ENCODE assay signal across 23 cellular contexts in the genomic region with DNA sequence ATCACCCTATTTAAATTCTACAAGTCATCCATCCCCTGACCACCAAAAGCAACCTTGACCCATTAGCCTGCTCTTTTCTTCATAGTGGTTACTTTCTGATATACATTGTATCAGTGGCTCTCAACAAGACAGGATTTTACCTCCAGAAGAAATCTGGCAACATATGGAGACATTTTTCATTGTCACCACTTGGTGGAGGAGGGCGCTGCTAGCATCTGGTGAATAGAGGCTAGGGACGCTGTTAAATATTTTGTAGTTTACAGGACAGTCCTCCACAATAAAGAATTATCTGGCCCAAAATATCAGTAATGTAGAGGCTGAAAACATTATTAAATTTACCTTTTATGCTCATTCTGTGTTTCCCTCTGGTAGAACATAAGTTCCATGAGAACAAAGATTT. TPM values are rescaled to one million over a fixed set of nuclear protein-coding genes. Genes with fewer than 3 reads are reported as not detected.
DNase-seq lines count a peak whose midpoint lies in the region; ATAC-seq, FAIRE-seq and TF ChIP-seq lines count a peak whose summit lies in the region.
"Had no signal": no experiment of that assay in that cellular context is flagged by ENCODE, and none has a peak within 500 bp of the region (broad histone marks: within the 10 kb centered on the region; RNA-seq: fewer than 3 reads in every experiment).

No MANE protein-coding gene starts in this region.

- TF ChIP-seq RAD21 in K562 (CRISPR knock-in tag; conservative IDR thresholded peaks at IDR 0.05 in 1 of 2, IDR thresholded peaks at IDR 0.05 in 1 of 2): no peak

- H3K27ac ChIP-seq in mammary epithelial cell (ENCODE audit: insufficient read depth, low read depth, low read length) (no peak overlapping the region), breast epithelium (no peak overlapping the region), K562 (ENCODE audit: extremely low read depth, low read depth, low read length) (no peak overlapping the region), suprapubic skin (no peak overlapping the region), hepatocyte (no peak overlapping the region)
- H3K27ac ChIP-seq: epithelial cell of prostate, tibial artery had no signal

- H3K9me1 ChIP-seq in K562 (ENCODE audit: control insufficient read depth, insufficient read depth, low read length): no peaks in the 10 kb centered on the region

- H3K9me2 ChIP-seq in hepatocyte (replicated peaks; ENCODE audit: insufficient read depth): no peaks in the 10 kb centered on the region

- in situ Hi-C loops in mammary epithelial cell (cut with MboI; ENCODE audit: low sequenced_read_pairs in 2 of 2): no loop called here
- in situ Hi-C loops in K562 (cut with MboI): no loop called here

- WGBS in mammary epithelial cell (ENCODE audit: low coverage, missing lambda C conversion rate): 92% methylated on average over 2 of the region's 2 CpGs
- WGBS in K562 (ENCODE audit: insufficient coverage, low coverage, missing lambda C conversion rate): 100% methylated on average over 2 of the region's 2 CpGs
- 93% methylated on average over 2 of the region's 2 CpGs for WGBS in suprapubic skin
- 93% methylated on average over 2 of the region's 2 CpGs for WGBS in hepatocyte (ENCODE audit: low lambda C conversion rate, missing lambda C conversion rate)

- peaks cover 8% of the 10 kb centered on the region for H3K4me1 Mint-ChIP-seq in progenitor cell of endocrine pancreas (ENCODE audit: low read depth)

- H3K79me2 ChIP-seq in mammary epithelial cell (ENCODE audit: insufficient read depth, low read length) (peaks cover 23% of the 10 kb centered on the region), K562 (ENCODE audit: control insufficient read depth, insufficient read depth, low read length) (peaks cover 30% of the 10 kb centered on the region), hepatocyte (peaks cover 26% of the 10 kb centered on the region)

- H3K4me1 ChIP-seq in mammary epithelial cell (ENCODE audit: insufficient read depth, low read length) (peaks cover 9% of the 10 kb centered on the region), breast epithelium (no peaks in the 10 kb centered on the region), K562 (replicated peaks in 1 of 2; ENCODE audit: control insufficient read depth in 2 of 2, insufficient read depth in 2 of 2, low read length in 2 of 2) (peaks cover 0 to 2% of the 10 kb centered on the region in 2 experiments; a peak in 2 of 5 replicates), suprapubic skin (peaks cover 19% of the 10 kb centered on the region), hepatocyte (ENCODE audit: insufficient read depth) (peaks cover 14% of the 10 kb centered on the region)

- peaks cover 26% of the 10 kb centered on the region for H3K36me3 Mint-ChIP-seq in progenitor cell of endocrine pancreas (ENCODE audit: insufficient read depth)

- DNase-seq in mammary epithelial cell: no peak
- no peak for DNase-seq in breast epithelium (ENCODE audit: low spot score in 2 of 2)
- DNase-seq in NB4 (ENCODE audit: low read depth): peak; percentile 6
- DNase-seq in K562 (ENCODE audit: extremely low read depth in 1 of 4, low spot score in 3 of 4): no peak
- DNase-seq in DMS79 (lab: John Stamatoyannopoulos, UW): no peak
- DNase-seq in suprapubic skin (ENCODE audit: low spot score in 2 of 2): no peak
- no peak for DNase-seq in progenitor cell of endocrine pancreas (ENCODE audit: low spot score, unreplicated experiment)
- no peak for DNase-seq in hepatocyte (ENCODE audit: low spot score)
- DNase-seq: activated naive CD8-positive, alpha-beta T cell treated with anti-CD3 and anti-CD28 coated beads, Interleukin-2, amount 10 ng/mL, durations not matched to agents 7 days and 5 days; HCEC 1CT; mucosa of descending colon; NCI-H1417; NCI-H2227 treated with DMSO at 0.1 percent for 48 hours; stimulated activated CD4-positive, alpha-beta T cell treated with anti-CD3 and anti-CD28 coated beads, Interleukin-15, amount 100 ng/mL, for 24 hours; T-cell; tibial artery had no signal

- H2AFZ ChIP-seq in mammary epithelial cell (ENCODE audit: low read depth, low read length) (no peak overlapping the region), K562 (ENCODE audit: low read depth, low read length) (no peak overlapping the region), hepatocyte (no peak overlapping the region)

- intact Hi-C loops in mammary epithelial cell (cut with micrococcal nuclease) (no loop called here), breast epithelium (cut with DNase I; ENCODE audit: low total_unique reads) (no loop called here), K562 (cut with micrococcal nuclease) (no loop called here)

- no peaks in the 10 kb centered on the region for H3K27me3 Mint-ChIP-seq in progenitor cell of endocrine pancreas
- H3K27me3 Mint-ChIP-seq: activated naive CD8-positive, alpha-beta T cell treated with anti-CD3 and anti-CD28 coated beads, Interleukin-2, amount 10 ng/mL, durations not matched to agents 7 days and 5 days; brain; CD4-positive, CD25-positive, alpha-beta regulatory T cell; dendritic cell treated with granulocyte-macrophage colony-stimulating factor and Interleukin-4, amounts not matched to agents 40 ng/mL and 50 ng/mL, for 4 days; T-cell had no signal

- no peaks in the 10 kb centered on the region for H3K9me3 Mint-ChIP-seq in progenitor cell of endocrine pancreas (ENCODE audit: low read depth)
- H3K9me3 Mint-ChIP-seq: activated naive CD8-positive, alpha-beta T cell treated with anti-CD3 and anti-CD28 coated beads, Interleukin-2, amount 10 ng/mL, durations not matched to agents 7 days and 5 days; activated T-helper 1 cell treated with anti-CD3 and anti-CD28 coated beads, Interleukin-12 subunit alpha, Interleukin-12 subunit beta, Interleukin-2, Interleukin-4 antibody, amounts not matched to agents 30 ng/mL and 10 ng/mL and 1 ng/mL, durations not matched to agents 14 hours and 24 hours and 36 hours; brain; CD4-positive, CD25-positive, alpha-beta regulatory T cell; dendritic cell treated with granulocyte-macrophage colony-stimulating factor and Interleukin-4, amounts not matched to agents 40 ng/mL and 50 ng/mL, for 4 days; stimulated activated effector memory CD8-positive, alpha-beta T cell treated with anti-CD3 and anti-CD28 coated beads, Interleukin-12 subunit alpha, Interleukin-12 subunit beta, amount 100 ng/mL, for 72 hours; T-cell had no signal

- no peak overlapping the region for H3K4me3 Mint-ChIP-seq in progenitor cell of endocrine pancreas (ENCODE audit: low read depth)
- H3K4me3 Mint-ChIP-seq: activated naive CD8-positive, alpha-beta T cell treated with anti-CD3 and anti-CD28 coated beads, Interleukin-2, amount 10 ng/mL, durations not matched to agents 7 days and 5 days; activated T-helper 1 cell treated with anti-CD3 and anti-CD28 coated beads, Interleukin-12 subunit alpha, Interleukin-12 subunit beta, Interleukin-2, Interleukin-4 antibody, amounts not matched to agents 30 ng/mL and 10 ng/mL and 1 ng/mL, durations not matched to agents 14 hours and 24 hours and 36 hours; brain; CD4-positive, CD25-positive, alpha-beta regulatory T cell; dendritic cell treated with granulocyte-macrophage colony-stimulating factor and Interleukin-4, amounts not matched to agents 40 ng/mL and 50 ng/mL, for 4 days; stimulated activated effector memory CD8-positive, alpha-beta T cell treated with anti-CD3 and anti-CD28 coated beads, Interleukin-12 subunit alpha, Interleukin-12 subunit beta, amount 100 ng/mL, for 72 hours; T-cell had no signal

- dilution Hi-C loops in mammary epithelial cell (cut with HindIII; ENCODE audit: low sequenced_read_pairs): no loop called here

- H3K36me3 ChIP-seq in mammary epithelial cell (ENCODE audit: insufficient read depth, low read length): peaks cover 42% of the 10 kb centered on the region
- peaks cover 5% of the 10 kb centered on the region for H3K36me3 ChIP-seq in breast epithelium
- peaks cover 62% of the 10 kb centered on the region for H3K36me3 ChIP-seq in K562 (ENCODE audit: control insufficient read depth, insufficient read depth, low read length)
- H3K36me3 ChIP-seq in suprapubic skin: peaks cover 57% of the 10 kb centered on the region
- peaks cover 5% of the 10 kb centered on the region for H3K36me3 ChIP-seq in hepatocyte (replicated peaks; ENCODE audit: insufficient read depth, low read depth)

- no peak overlapping the region for H3K27ac Mint-ChIP-seq in progenitor cell of endocrine pancreas
- H3K27ac Mint-ChIP-seq: activated naive CD8-positive, alpha-beta T cell treated with anti-CD3 and anti-CD28 coated beads, Interleukin-2, amount 10 ng/mL, durations not matched to agents 7 days and 5 days; activated T-helper 1 cell treated with anti-CD3 and anti-CD28 coated beads, Interleukin-12 subunit alpha, Interleukin-12 subunit beta, Interleukin-2, Interleukin-4 antibody, amounts not matched to agents 30 ng/mL and 10 ng/mL and 1 ng/mL, durations not matched to agents 14 hours and 24 hours and 36 hours; brain; CD4-positive, CD25-positive, alpha-beta regulatory T cell; dendritic cell treated with granulocyte-macrophage colony-stimulating factor and Interleukin-4, amounts not matched to agents 40 ng/mL and 50 ng/mL, for 4 days; stimulated activated effector memory CD8-positive, alpha-beta T cell treated with anti-CD3 and anti-CD28 coated beads, Interleukin-12 subunit alpha, Interleukin-12 subunit beta, amount 100 ng/mL, for 72 hours; T-cell had no signal

- CTCF ChIA-PET in mammary epithelial cell (lab: Charles Lee; ENCODE audit: low non-redundant PET): no interaction called here
- CTCF ChIA-PET in K562 (lab: Yijun Ruan, JAX; ENCODE audit: low intra/inter-chr PET ratio): no interaction called here

- H3K4me2 ChIP-seq in mammary epithelial cell (ENCODE audit: insufficient read depth, low read depth, low read length): no peak overlapping the region
- H3K4me2 ChIP-seq in K562 (ENCODE audit: insufficient read depth, low read length): no peak overlapping the region
- H3K4me2 ChIP-seq in hepatocyte: no peak overlapping the region

- H3K27me3 ChIP-seq in mammary epithelial cell (ENCODE audit: insufficient read depth, low read length) (no peaks in the 10 kb centered on the region), breast epithelium (no peaks in the 10 kb centered on the region), K562 (ENCODE audit: control insufficient read depth in 2 of 2, insufficient read depth in 2 of 2, low read length in 2 of 2) (no peaks in the 10 kb centered on the region), suprapubic skin (no peaks in the 10 kb centered on the region), hepatocyte (no peaks in the 10 kb centered on the region)
- H3K27me3 ChIP-seq: tibial artery had no signal

- H4K20me1 ChIP-seq in mammary epithelial cell (ENCODE audit: insufficient read depth, low read length) (no peaks in the 10 kb centered on the region), K562 (replicated peaks; ENCODE audit: control insufficient read depth, insufficient read depth, low read length) (no peaks in the 10 kb centered on the region), hepatocyte (ENCODE audit: insufficient read depth, poor library complexity, severe bottlenecking) (no peaks in the 10 kb centered on the region)

- no peak for FAIRE-seq in K562 (lab: Jason Lieb, UNC)
- FAIRE-seq: frontal cortex had no signal

- TF ChIP-seq POLR2A in breast epithelium (IDR thresholded peaks at IDR 0.05) (no peak), NB4 (IDR thresholded peaks at IDR 0.05; ENCODE audit: extremely low read depth, insufficient read length) (no peak), K562 (conservative IDR thresholded peaks at IDR 0.05) (no peak), suprapubic skin (IDR thresholded peaks at IDR 0.05) (no peak)

- TF ChIP-seq CTCF in mammary epithelial cell (conservative IDR thresholded peaks at IDR 0.05 in 1 of 2, IDR thresholded peaks at IDR 0.05 in 1 of 2; ENCODE audit: extremely low read depth in 1 of 2, insufficient read depth in 1 of 2, low read depth in 1 of 2, low read length in 2 of 2) (peak; percentile 3), breast epithelium (IDR thresholded peaks at IDR 0.05) (no peak), NB4 (IDR thresholded peaks at IDR 0.05; ENCODE audit: low read depth, low read length) (peak; percentile 3), K562 (IDR thresholded peaks at IDR 0.05 in 2 of 3, conservative IDR thresholded peaks at IDR 0.05 in 1 of 3; ENCODE audit: insufficient read depth in 2 of 3, low read depth in 1 of 3, low read length in 3 of 3) (peak in 1 of 3 experiments; percentile 14; a peak in 1 of 6 replicates), suprapubic skin (IDR thresholded peaks at IDR 0.05) (no peak), progenitor cell of endocrine pancreas (IDR thresholded peaks at IDR 0.05; ENCODE audit: unreplicated experiment) (no peak), hepatocyte (IDR thresholded peaks at IDR 0.05; ENCODE audit: poor library complexity) (no peak)

- no peak for TF ChIP-seq EP300 in K562 (IDR thresholded peaks at IDR 0.05; ENCODE audit: low read length)
- no peak for TF ChIP-seq EP300 in suprapubic skin (IDR thresholded peaks at IDR 0.05)

- peak; percentile 30 for ATAC-seq in K562
- ATAC-seq: mucosa of descending colon; stimulated activated effector memory CD8-positive, alpha-beta T cell treated with anti-CD3 and anti-CD28 coated beads, Interleukin-12 subunit alpha, Interleukin-12 subunit beta, amount 100 ng/mL, for 72 hours; T-cell had no signal

- H3K4me3 ChIP-seq in mammary epithelial cell (replicated peaks in 1 of 3; ENCODE audit: insufficient read depth in 1 of 3, low read depth in 2 of 3, low read length in 3 of 3) (no peak overlapping the region), breast epithelium (no peak overlapping the region), NB4 (ENCODE audit: low read depth, low read length) (no peak overlapping the region), K562 (no peak overlapping the region), suprapubic skin (no peak overlapping the region), hepatocyte (no peak overlapping the region)
- H3K4me3 ChIP-seq: mucosa of descending colon, tibial artery had no signal

- POLR2A ChIA-PET in K562 (lab: Yijun Ruan, JAX): no interaction called here

- H3K9me3 ChIP-seq in mammary epithelial cell (replicated peaks; ENCODE audit: insufficient read depth, low read length) (no peaks in the 10 kb centered on the region), breast epithelium (no peaks in the 10 kb centered on the region), K562 (replicated peaks; ENCODE audit: control insufficient read depth, insufficient read depth, low read depth, low read length) (no peaks in the 10 kb centered on the region), suprapubic skin (no peaks in the 10 kb centered on the region), hepatocyte (ENCODE audit: low read depth) (no peaks in the 10 kb centered on the region)
- H3K9me3 ChIP-seq: mucosa of descending colon, tibial artery had no signal

- H3K9ac ChIP-seq in mammary epithelial cell (ENCODE audit: insufficient read depth, low read length) (no peak overlapping the region), K562 (ENCODE audit: insufficient read depth in 1 of 2, low read depth in 2 of 2, low read length in 2 of 2) (no peak overlapping the region)

- no TSS peak for BruUV-seq in mammary epithelial cell (replicated peaks; lab: Mats Ljungman, UMichigan)
- BruUV-seq in K562 (replicated peaks; lab: Mats Ljungman, UMichigan): no TSS peak

RNA-seq across cellular contexts. Expression of gene HSPA13, which starts 6.1 kb away (rescaled TPM):
- total RNA-seq in mammary epithelial cell (10 to 100 TPM; 48.3 to 76.7 TPM), breast epithelium (10 to 100 TPM; 13.9 to 20.9 (median 19.7) TPM), K562 (2014; rRNA removed) (13.8 and 14.0 TPM in 2 replicates), K562 (2014; rRNA removed; fragmentation: Illumina TruSeq; extraction: Trizol) (28.7 and 35.5 TPM in 2 replicates), K562 (2015; rRNA removed; fragmentation: Illumina TruSeq; extraction: Trizol) (19.5 and 21.1 TPM in 2 replicates), K562 (2021) (24.7 TPM in 2 replicates), suprapubic skin (1 to 10 TPM; 3.0 to 7.6 (median 7.2) TPM), progenitor cell of endocrine pancreas (44.4 and 45.7 TPM in 2 replicates), hepatocyte (54.4 and 55.5 TPM in 2 replicates)
- polyA plus RNA-seq in mammary epithelial cell (10.8 TPM), K562 (2011; rRNA removed) (20.0 and 23.9 TPM in 2 replicates), K562 (2014; fragmentation: Illumina TruSeq; extraction: Trizol) (18.8 and 18.9 TPM in 2 replicates), K562 (2014; fragmentation: Nextera tagmentation; extraction: Ambion mirVana) (10 to 100 TPM; 27.5 to 28.8 TPM), K562 (2014; rRNA removed) (12.5 and 13.7 TPM in 2 replicates), hepatocyte (24.8 and 24.9 TPM in 2 replicates)
- polyA minus RNA-seq in mammary epithelial cell: 9.8 TPM
- 10.0 and 31.1 TPM in 2 replicates for total RNA-seq in K562 (2011; cell fraction: chromatin; rRNA removed; ENCODE audit: low replicate concordance)
- 14.0 and 18.8 TPM in 2 replicates for total RNA-seq in K562 (2011; cell fraction: nucleolus; rRNA removed)
- total RNA-seq in K562 (2011; cell fraction: nucleoplasm; rRNA removed): 27.8 and 30.5 TPM in 2 replicates
- polyA plus RNA-seq in K562 (2011; cell fraction: cytosol; rRNA removed): 3.0 and 9.1 TPM in 2 replicates
- 3.7 and 6.9 TPM in 2 replicates for polyA plus RNA-seq in K562 (2011; cell fraction: nucleus; rRNA removed)
- polyA plus RNA-seq in K562 (2012): 14.1 and 33.3 TPM in 2 replicates
- 36.4 and 45.7 TPM in 2 replicates for polyA minus RNA-seq in K562 (2011; rRNA and poly(A)+ RNA removed)
- 10.5 and 11.6 TPM in 2 replicates for polyA minus RNA-seq in K562 (2011; cell fraction: cytosol; rRNA and poly(A)+ RNA removed)
- 5.8 and 15.9 TPM in 2 replicates for polyA minus RNA-seq in K562 (2011; cell fraction: nucleus; rRNA and poly(A)+ RNA removed)

Comparison
In these comparisons a context has a peak if more than half of its experiments do, and no peak if none do; other contexts are left out.
1. CTCF ChIP-seq: peak in mammary epithelial cell (2 of 2) and NB4 (single experiment); none in breast epithelium (0 of 3), suprapubic skin (0 of 2), progenitor cell of endocrine pancreas (single experiment) and hepatocyte (single experiment).